In genomic region chr10:120644549-120645410, GRCh38 we compare ENCODE assay signal across 23 cellular contexts.
"Had no signal": no experiment of that assay in that cellular context is flagged by ENCODE, and none has a peak within 500 bp of the region (broad histone marks: within the 10 kb centered on the region; RNA-seq: fewer than 3 reads in every experiment).

No MANE protein-coding gene starts in this region.

- H3K36me3 ChIP-seq: left ventricle myocardium inferior, lower lobe of right lung, neutrophil, spleen, tibial nerve, upper lobe of right lung had no signal

- H3K4me1 ChIP-seq: foreskin keratinocyte, left ventricle myocardium inferior, lower lobe of right lung, psoas muscle, spleen, tibial nerve, upper lobe of right lung had no signal

- H3K27me3 ChIP-seq: foreskin keratinocyte, neutrophil, spleen, testis, tibial nerve, upper lobe of right lung had no signal

- H3K4me3 ChIP-seq: left ventricle myocardium inferior, lower lobe of right lung, psoas muscle, spleen, testis, tibial nerve, upper lobe of right lung had no signal

- H3K27ac ChIP-seq: foreskin keratinocyte, left ventricle myocardium inferior, lower lobe of right lung, neutrophil, psoas muscle, spleen, testis, tibial nerve, upper lobe of right lung had no signal

- FAIRE-seq: colon, keratinocyte had no signal

- H3K9me3 ChIP-seq: left ventricle myocardium inferior, lower lobe of right lung, neutrophil, psoas muscle, spleen, testis, tibial nerve, upper lobe of right lung had no signal

- DNase-seq: cerebellar nuclear complex; effector memory CD8-positive, alpha-beta T cell; foreskin keratinocyte; head of caudate nucleus; hippocampal formation; immature natural killer cell; left ventricle myocardium inferior; lower lobe of right lung; naive B cell; psoas muscle; spleen; stimulated activated CD4-positive, alpha-beta T cell treated with anti-CD3 and anti-CD28 coated beads, Interleukin-15, amount 100 ng/mL, for 24 hours; stimulated activated CD4-positive, alpha-beta T cell treated with anti-CD3 and anti-CD28 coated beads, Interleukin-1b, Interleukin-23, amount 100 ng/mL, for 48 hours; stimulated activated CD4-positive, alpha-beta T cell treated with anti-CD3 and anti-CD28 coated beads, Interleukin-4, amount 100 ng/mL, for 24 hours; stimulated activated naive B cell treated with anti-CD40 and anti-IgM and Interleukin-4, amounts not matched to agents 10 μg/mL and 1 μg/mL and 100 μg/mL, for 72 hours; stimulated activated naive CD8-positive, alpha-beta T cell treated with anti-CD3 and anti-CD28 coated beads, Interleukin-15, amount 100 ng/mL, for 72 hours; testis; upper lobe of right lung had no signal

- ATAC-seq: effector memory CD8-positive, alpha-beta T cell; foreskin keratinocyte; lower lobe of right lung; psoas muscle; sciatic nerve; stimulated activated naive B cell treated with anti-CD40 and anti-IgM and Interleukin-4, amounts not matched to agents 10 μg/mL and 1 μg/mL and 100 μg/mL, for 72 hours; stimulated activated naive CD8-positive, alpha-beta T cell treated with anti-CD3 and anti-CD28 coated beads, Interleukin-15, amount 100 ng/mL, for 72 hours; upper lobe of right lung had no signal
